Comparison of ENCODE assay signal across 10 cellular contexts in genomic region chr4:158775091-158775651, GRCh38. TPM values are rescaled to one million over a fixed set of nuclear protein-coding genes. Genes with fewer than 3 reads are reported as not detected.
A peak's percentile ranks its signal among the peaks of the same experiment; 100 is the strongest.
DNase-seq lines count a peak whose midpoint lies in the region; ATAC-seq and TF ChIP-seq lines count a peak whose summit lies in the region.
"Had no signal": no experiment of that assay in that cellular context is flagged by ENCODE, and none has a peak within 500 bp of the region (broad histone marks: within the 10 kb centered on the region; RNA-seq: fewer than 3 reads in every experiment).

No MANE protein-coding gene starts in this region.

- no peaks in the 10 kb centered on the region for H3K36me3 Mint-ChIP-seq in dendritic cell treated with granulocyte-macrophage colony-stimulating factor and Interleukin-4, amounts not matched to agents 40 ng/mL and 50 ng/mL, for 4 days (ENCODE audit: low read depth)
- no peaks in the 10 kb centered on the region for H3K36me3 Mint-ChIP-seq in activated CD4-positive, alpha-beta T cell treated with anti-CD3 and anti-CD28 coated beads for 36 hours (ENCODE audit: low read depth)

- peak overlapping the region; percentile 30 for H3K4me3 Mint-ChIP-seq in dendritic cell treated with granulocyte-macrophage colony-stimulating factor and Interleukin-4, amounts not matched to agents 40 ng/mL and 50 ng/mL, for 4 days
- H3K4me3 Mint-ChIP-seq in activated CD4-positive, alpha-beta T cell treated with anti-CD3 and anti-CD28 coated beads for 36 hours = no peak overlapping the region

- peak overlapping the region in 1 of 2 donors; percentile 61 for H3K27ac ChIP-seq in liver (ENCODE audit: low read depth in 1 of 2, low read length in 2 of 2)
- H3K27ac ChIP-seq in temporal lobe (ENCODE audit: low read depth, low read length) = peak overlapping the region; percentile 95
- H3K27ac ChIP-seq: ovary had no signal

- POLR2A ChIA-PET in activated CD4-positive, alpha-beta T cell treated with anti-CD3 and anti-CD28 coated beads for 36 hours (lab: Charles Lee) = no interaction called here

- CTCF ChIA-PET in activated CD4-positive, alpha-beta T cell treated with anti-CD3 and anti-CD28 coated beads for 36 hours (lab: Charles Lee) = interaction anchor here (0.7 to 1.0 kb wide), 2 partner anchors 19 to 75 kb away, joined by 3 read pairs; no protein-coding TSS in a partner anchor

- no peak overlapping the region for H3K4me3 ChIP-seq in liver (ENCODE audit: low read depth in 1 of 3, low read length in 3 of 3)
- H3K4me3 ChIP-seq: ovary had no signal

- TF ChIP-seq CTCF in liver (IDR thresholded peaks at IDR 0.05; ENCODE audit: low read depth, low read length, missing input control) = no peak

- no peaks in the 10 kb centered on the region for H3K9me3 Mint-ChIP-seq in dendritic cell treated with granulocyte-macrophage colony-stimulating factor and Interleukin-4, amounts not matched to agents 40 ng/mL and 50 ng/mL, for 4 days
- H3K9me3 Mint-ChIP-seq in activated CD4-positive, alpha-beta T cell treated with anti-CD3 and anti-CD28 coated beads for 36 hours (ENCODE audit: low read depth) = no peaks in the 10 kb centered on the region

- peaks cover 17 to 44% (median 19%) of the 10 kb centered on the region in 4 donors for H3K4me1 ChIP-seq in liver (ENCODE audit: control insufficient read depth in 4 of 4, insufficient read depth in 4 of 4, low read length in 3 of 4)

- H3K27me3 Mint-ChIP-seq in dendritic cell treated with granulocyte-macrophage colony-stimulating factor and Interleukin-4, amounts not matched to agents 40 ng/mL and 50 ng/mL, for 4 days = no peaks in the 10 kb centered on the region
- H3K27me3 Mint-ChIP-seq in activated CD4-positive, alpha-beta T cell treated with anti-CD3 and anti-CD28 coated beads for 36 hours = no peaks in the 10 kb centered on the region

- no peaks in the 10 kb centered on the region for H3K36me3 ChIP-seq in liver (ENCODE audit: control insufficient read depth in 4 of 4, insufficient read depth in 3 of 4, low read depth in 1 of 4, low read length in 3 of 4)
- H3K36me3 ChIP-seq: ovary had no signal

- no peak overlapping the region for H3K9ac ChIP-seq in liver (ENCODE audit: low read depth in 1 of 2, low read length in 2 of 2)

- H3K9me3 ChIP-seq in liver (ENCODE audit: control insufficient read depth in 4 of 4, low read length in 3 of 4) = no peaks in the 10 kb centered on the region
- H3K9me3 ChIP-seq: ovary had no signal

- peaks cover 66% of the 10 kb centered on the region for H3K4me1 Mint-ChIP-seq in dendritic cell treated with granulocyte-macrophage colony-stimulating factor and Interleukin-4, amounts not matched to agents 40 ng/mL and 50 ng/mL, for 4 days (ENCODE audit: low read depth)
- H3K4me1 Mint-ChIP-seq in activated CD4-positive, alpha-beta T cell treated with anti-CD3 and anti-CD28 coated beads for 36 hours = peaks cover 52% of the 10 kb centered on the region

- DNase-seq in M059J (ENCODE audit: low read depth) (peak; percentile 57), NCI-H1930 (lab: John Stamatoyannopoulos, UW) (no peak), RPMI8226 (no peak)
- no peak for DNase-seq in activated CD4-positive, alpha-beta T cell treated with anti-CD3 and anti-CD28 coated beads for 36 hours
- DNase-seq: NCI-H1105 had no signal

- no peaks in the 10 kb centered on the region for H3K27me3 ChIP-seq in liver (ENCODE audit: control insufficient read depth in 4 of 4, insufficient read depth in 4 of 4, low read length in 3 of 4)
- H3K27me3 ChIP-seq: ovary had no signal

- no peak for TF ChIP-seq RAD21 in liver (IDR thresholded peaks at IDR 0.05)

- peak overlapping the region; percentile 79 for H3K27ac Mint-ChIP-seq in dendritic cell treated with granulocyte-macrophage colony-stimulating factor and Interleukin-4, amounts not matched to agents 40 ng/mL and 50 ng/mL, for 4 days
- no peak overlapping the region for H3K27ac Mint-ChIP-seq in activated CD4-positive, alpha-beta T cell treated with anti-CD3 and anti-CD28 coated beads for 36 hours

- 55% methylated on average over 1 of the region's 1 CpG for WGBS in liver

- no peak for ATAC-seq in activated CD4-positive, alpha-beta T cell treated with anti-CD3 and anti-CD28 coated beads for 36 hours
- no peak for ATAC-seq in HG03469 (IDR thresholded peaks at IDR 0.05; ENCODE audit: unreplicated experiment)

- intact Hi-C loops in dendritic cell treated with granulocyte-macrophage colony-stimulating factor and Interleukin-4, amounts not matched to agents 40 ng/mL and 50 ng/mL, for 4 days (cut with micrococcal nuclease) = loop anchor here (5.0 kb wide), 1 partner anchor 47 kb away; no protein-coding TSS in a partner anchor
- intact Hi-C loops in activated CD4-positive, alpha-beta T cell treated with anti-CD3 and anti-CD28 coated beads for 36 hours (cut with DNase I, micrococcal nuclease) = no loop called here

TF ChIP-seq in liver, 16 proteins besides CTCF, POLR2A, EP300 and RAD21:
- TF ChIP-seq NR2F2 (IDR thresholded peaks at IDR 0.05) (peak; percentile 35), ATF3 (IDR thresholded peaks at IDR 0.05) (no peak), SP1 (IDR thresholded peaks at IDR 0.05) (no peak), JUND (IDR thresholded peaks at IDR 0.05) (peak; percentile 36 to 49), TAF1 (conservative IDR thresholded peaks at IDR 0.05) (no peak), FOXA2 (IDR thresholded peaks at IDR 0.05) (no peak), RXRA (IDR thresholded peaks at IDR 0.05) (no peak), EGR1 (IDR thresholded peaks at IDR 0.05; ENCODE audit: low read depth in 2 of 2) (no peak)

RNA-seq across cellular contexts. Expression of gene FNIP2, which starts 6.3 kb away (rescaled TPM):
- 6.8 and 15.2 TPM in 2 replicates for total RNA-seq in M059J (2014; rRNA removed; shearing (Covaris generic))
- total RNA-seq in liver = 10 to 100 TPM; 36.7 to 88.7 TPM
- polyA plus RNA-seq in liver = 10 to 100 TPM in 1 of 2 donors, 1 to 10 TPM in 1; 8.8 to 10.3 TPM
- total RNA-seq in temporal lobe = 62.9 TPM
- total RNA-seq in activated CD4-positive, alpha-beta T cell treated with anti-CD3 and anti-CD28 coated beads for 36 hours = 10 to 100 TPM; 11.6 to 13.0 TPM

RNA-seq across cellular contexts. Expression of gene PPID, which starts 52.0 kb away (rescaled TPM):
- total RNA-seq in M059J (2014; rRNA removed; shearing (Covaris generic)) = 40.1 and 41.4 TPM in 2 replicates
- total RNA-seq in liver (10 to 100 TPM; 14.8 to 16.7 TPM), temporal lobe (21.1 TPM)
- 10 to 100 TPM; 15.1 to 53.6 TPM for polyA plus RNA-seq in liver
- total RNA-seq in activated CD4-positive, alpha-beta T cell treated with anti-CD3 and anti-CD28 coated beads for 36 hours = 10 to 100 TPM; 72.0 to 78.1 TPM
